ENCODE assay signal across 8 cellular contexts in the genomic region with DNA sequence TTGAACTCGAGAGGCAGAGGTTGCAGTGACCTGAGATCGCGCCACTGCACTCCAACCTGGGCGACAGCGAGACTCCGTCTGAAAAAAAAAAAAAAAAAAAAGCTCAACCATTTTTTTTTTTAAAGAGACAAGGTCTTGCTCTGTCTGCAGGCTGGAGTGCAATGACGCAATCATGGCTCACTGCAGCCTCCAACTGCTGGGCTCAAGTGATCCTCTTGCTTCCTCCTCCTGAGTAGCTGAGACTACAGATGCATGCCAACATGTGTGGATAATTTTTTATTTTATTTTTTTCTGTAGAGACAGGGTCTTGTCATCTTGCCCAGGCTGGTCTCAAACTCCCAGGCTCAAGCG. TPM values are rescaled to one million over a fixed set of nuclear protein-coding genes. Genes with fewer than 3 reads are reported as not detected.
DNase-seq lines count a peak whose midpoint lies in the region; ATAC-seq and TF ChIP-seq lines count a peak whose summit lies in the region.

No MANE protein-coding gene starts in this region.

- no peak overlapping the region for H3K56ac ChIP-seq in mesendoderm (ENCODE audit: low read length)

- no peaks in the 10 kb centered on the region for H3K79me2 ChIP-seq in mesendoderm (ENCODE audit: control insufficient read depth, insufficient read depth, low read length)

- no peak overlapping the region for H3K9ac ChIP-seq in mesendoderm (ENCODE audit: low read length)

- no peak overlapping the region for H2AK5ac ChIP-seq in mesendoderm (ENCODE audit: low read length)

- ATAC-seq in body of pancreas, result peak; percentile 65
- ATAC-seq in HG03342 (IDR thresholded peaks at IDR 0.05; ENCODE audit: unreplicated experiment), result no peak
- ATAC-seq in HG02623 (IDR thresholded peaks at IDR 0.05; ENCODE audit: unreplicated experiment), result no peak
- ATAC-seq in GM21515 (IDR thresholded peaks at IDR 0.05; ENCODE audit: unreplicated experiment), result no peak

- no peak overlapping the region for H3K23ac ChIP-seq in mesendoderm (ENCODE audit: low read length)

- H4K5ac ChIP-seq in mesendoderm (ENCODE audit: low read length), result no peak overlapping the region

- H3K27ac ChIP-seq in body of pancreas, result peak overlapping the region in 3 of 4 donors; percentile 21 to 64 (median 27)
- H3K27ac ChIP-seq in mesendoderm (ENCODE audit: low read depth, low read length), result no peak overlapping the region

- no peak for TF ChIP-seq CTCF in body of pancreas (IDR thresholded peaks at IDR 0.05)

- H3K4me1 ChIP-seq in body of pancreas, result peaks cover 39% of the 10 kb centered on the region
- no peaks in the 10 kb centered on the region for H3K4me1 ChIP-seq in mesendoderm (ENCODE audit: control insufficient read depth, low read depth, low read length)

- H3K27me3 ChIP-seq in body of pancreas (no peaks in the 10 kb centered on the region), mesendoderm (ENCODE audit: insufficient read depth, low read length, poor library complexity) (no peaks in the 10 kb centered on the region)

- H3K4me3 ChIP-seq in body of pancreas (no peak overlapping the region), mesendoderm (ENCODE audit: low read length) (no peak overlapping the region)

- H2BK15ac ChIP-seq in mesendoderm (replicated peaks; ENCODE audit: low read depth), result no peak overlapping the region

- no peak overlapping the region for H4K8ac ChIP-seq in mesendoderm (ENCODE audit: low read depth, low read length)

- WGBS in body of pancreas, 2 donors, result 12 to 43% methylated on average over 8 of the region's 8 CpGs
- WGBS in mesendoderm (ENCODE audit: extremely low coverage, insufficient coverage, low lambda C conversion rate), result no CpG with 5 or more reads among the region's 8 CpGs

- H3K9me3 ChIP-seq in body of pancreas, result no peaks in the 10 kb centered on the region

- no peaks in the 10 kb centered on the region for H3K79me1 ChIP-seq in mesendoderm (ENCODE audit: low read length)

- H2BK120ac ChIP-seq in mesendoderm (ENCODE audit: low read depth, low read length), result no peak overlapping the region

- DNase-seq in DMS79 treated with DMSO at 0.1 percent for 48 hours (lab: John Stamatoyannopoulos, UW), result peak; percentile 43
- peak; percentile 25 for DNase-seq in NCI-H146 treated with DMSO at 0.1 percent for 48 hours (lab: John Stamatoyannopoulos, UW; ENCODE audit: unreplicated experiment)
- peak; percentile 71 to 89 (median 82) for DNase-seq in body of pancreas
- DNase-seq in mesendoderm, result peak; percentile 42
- no peak for DNase-seq in NCI-H524 treated with DMSO at 0.1 percent for 48 hours (lab: John Stamatoyannopoulos, UW)

- H3K4ac ChIP-seq in mesendoderm (ENCODE audit: low read depth, low read length), result no peak overlapping the region

- H3K18ac ChIP-seq in mesendoderm (ENCODE audit: low read length), result no peak overlapping the region

- H3K36me3 ChIP-seq in body of pancreas (replicated peaks in 1 of 2; ENCODE audit: insufficient read depth in 1 of 2, low read depth in 2 of 2) (no peaks in the 10 kb centered on the region), mesendoderm (ENCODE audit: control insufficient read depth, insufficient read depth, low read length) (no peaks in the 10 kb centered on the region)

- intact Hi-C loops in body of pancreas (cut with DNase I), result no loop called here

- TF ChIP-seq POLR2A in body of pancreas (IDR thresholded peaks at IDR 0.05), result no peak

- H2BK5ac ChIP-seq in mesendoderm (ENCODE audit: low read length), result no peak overlapping the region

- no peak overlapping the region for H3K4me2 ChIP-seq in mesendoderm (ENCODE audit: low read length)

RNA-seq across cellular contexts. Expression of gene EHD2, which starts 10.3 kb away (rescaled TPM):
- 10 to 100 TPM; 41.2 to 66.3 TPM for total RNA-seq in body of pancreas
- polyA plus RNA-seq in mesendoderm (2013, experiment 1 of 2), result 7.1 TPM
- polyA plus RNA-seq in mesendoderm (2013, experiment 2 of 2), result 7.0 TPM

RNA-seq across cellular contexts. Expression of gene NOP53, which starts 21.8 kb away (rescaled TPM):
- 100 to 1,000 TPM; 436 to 761 TPM for total RNA-seq in body of pancreas
- polyA plus RNA-seq in mesendoderm (2013, experiment 1 of 2), result 291 TPM
- polyA plus RNA-seq in mesendoderm (2013, experiment 2 of 2), result 305 TPM

RNA-seq across cellular contexts. Expression of gene SELENOW, which starts 55.0 kb away (rescaled TPM):
- total RNA-seq in body of pancreas, result 100 to 1,000 TPM; 189 to 296 TPM
- 441 TPM for polyA plus RNA-seq in mesendoderm (2013, experiment 1 of 2)
- polyA plus RNA-seq in mesendoderm (2013, experiment 2 of 2), result 434 TPM
